Comparison of ENCODE assay signal across 20 cellular contexts in the genomic region with DNA sequence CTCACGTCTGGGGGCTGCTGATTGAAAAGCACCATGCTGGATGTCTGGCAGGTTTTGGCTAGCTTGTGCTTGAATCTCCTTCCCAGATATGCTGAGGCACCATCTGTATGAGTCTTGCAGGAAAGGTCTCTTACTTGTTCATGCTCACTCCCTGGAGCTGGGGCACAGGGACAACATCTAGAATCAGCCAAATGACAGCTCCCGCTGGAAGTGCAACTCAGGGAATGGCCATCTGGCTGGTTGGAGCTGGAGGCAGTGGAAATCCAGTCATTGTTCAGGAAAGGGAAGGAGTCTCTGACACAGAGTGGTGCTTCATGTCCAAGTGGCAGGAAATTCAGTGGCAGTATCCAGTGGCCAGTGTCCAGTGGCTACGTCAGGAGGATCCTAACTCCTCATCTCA.
"Had no signal": no experiment of that assay in that cellular context is flagged by ENCODE, and none has a peak within 500 bp of the region (broad histone marks: within the 10 kb centered on the region; RNA-seq: fewer than 3 reads in every experiment).

No MANE protein-coding gene starts in this region.

- H3K4me3 ChIP-seq: gastrocnemius medialis, heart right ventricle, lower lobe of right lung, neural progenitor cell, psoas muscle, spleen, testis, tibial nerve had no signal

- H3K36me3 ChIP-seq: gastrocnemius medialis, heart right ventricle, lower lobe of right lung, neural progenitor cell, spleen, tibial nerve had no signal

- ATAC-seq: gastrocnemius medialis; natural killer cell treated with Interleukin-12 subunit alpha and Interleukin-12 subunit beta and Interleukin-15 and Interleukin-18, amount 100 ng/mL, for 72 hours; psoas muscle; sciatic nerve; stimulated activated memory B cell treated with anti-CD40 and anti-IgM and Interleukin-4, amounts not matched to agents 10 μg/mL and 1 μg/mL and 100 μg/mL, for 72 hours had no signal

- H3K27me3 ChIP-seq: gastrocnemius medialis, heart right ventricle, neural progenitor cell, spleen, testis, tibial nerve had no signal

- H3K27ac ChIP-seq: gastrocnemius medialis, lower lobe of right lung, neural progenitor cell, parathyroid adenoma, psoas muscle, spleen, testis, tibial nerve had no signal

- DNase-seq: effector memory CD4-positive, alpha-beta T cell; gastrocnemius medialis; heart right ventricle; islet precursor cell; lower lobe of right lung; midbrain; psoas muscle; retina; spleen; stimulated activated CD4-positive, alpha-beta T cell treated with anti-CD3 and anti-CD28 coated beads, Interleukin-15, amount 100 ng/mL, for 24 hours; stimulated activated CD4-positive, alpha-beta T cell treated with anti-CD3 and anti-CD28 coated beads, Interleukin-1b, Interleukin-23, amount 100 ng/mL, for 48 hours; stimulated activated CD4-positive, alpha-beta T cell treated with anti-CD3 and anti-CD28 coated beads, Interleukin-4, amount 100 ng/mL, for 24 hours; testis had no signal

- FAIRE-seq: endometrium had no signal

- H3K4me1 ChIP-seq: gastrocnemius medialis, neural progenitor cell, parathyroid adenoma, psoas muscle, testis had no signal

- H3K9me3 ChIP-seq: gastrocnemius medialis, heart right ventricle, lower lobe of right lung, psoas muscle, spleen, testis, tibial nerve had no signal
